Comparison of ENCODE assay signal across 8 cellular contexts in genomic region chr14:34874386-34875030, GRCh38. TPM values are rescaled to one million over a fixed set of nuclear protein-coding genes. Genes with fewer than 3 reads are reported as not detected.
DNase-seq lines count a peak whose midpoint lies in the region; ATAC-seq lines count a peak whose summit lies in the region.

No MANE protein-coding gene starts in this region.

- peaks cover 64% of the 10 kb centered on the region for H3K79me2 ChIP-seq in ACC112 (ENCODE audit: control insufficient read depth, insufficient read depth, low read length, unreplicated experiment)

- no peaks in the 10 kb centered on the region for H3K9me3 Mint-ChIP-seq in activated CD4-positive, alpha-beta memory T cell treated with anti-CD3 and anti-CD28 coated beads for 36 hours

- H3K4me3 ChIP-seq in ACC112 (ENCODE audit: low read depth, low read length), result peak overlapping the region; percentile 93

- peak overlapping the region; percentile 98 for H3K27ac Mint-ChIP-seq in activated CD4-positive, alpha-beta memory T cell treated with anti-CD3 and anti-CD28 coated beads for 36 hours

- peaks cover 40% of the 10 kb centered on the region for H3K4me1 Mint-ChIP-seq in activated CD4-positive, alpha-beta memory T cell treated with anti-CD3 and anti-CD28 coated beads for 36 hours (ENCODE audit: low read depth)

- intact Hi-C loops in activated CD4-positive, alpha-beta memory T cell treated with anti-CD3 and anti-CD28 coated beads for 36 hours (cut with micrococcal nuclease), result loop anchor here (1.0 to 2.0 kb wide), 2 partner anchors 172 to 542 kb away; partner anchors contain the start of gene FAM177A1

- no peaks in the 10 kb centered on the region for H3K27me3 Mint-ChIP-seq in activated CD4-positive, alpha-beta memory T cell treated with anti-CD3 and anti-CD28 coated beads for 36 hours

- peak; percentile 3 for ATAC-seq in GM18508 (IDR thresholded peaks at IDR 0.05; ENCODE audit: insufficient read depth, unreplicated experiment)
- ATAC-seq in HG02981 (IDR thresholded peaks at IDR 0.05; ENCODE audit: unreplicated experiment), result peak; percentile 24

- POLR2A ChIA-PET in activated CD4-positive, alpha-beta memory T cell treated with anti-CD3 and anti-CD28 coated beads for 36 hours (lab: Charles Lee), result interaction anchor here (0.6 to 3.7 kb wide), 10 partner anchors 34 to 815 kb away, joined by 3 to 51 read pairs (median 4); partner anchors contain the start of genes FAM177A1, NFKBIA, PPP2R3C and PRORP

- H3K4me1 ChIP-seq in ACC112 (ENCODE audit: control insufficient read depth, insufficient read depth, low read length, unreplicated experiment), result peaks cover 12% of the 10 kb centered on the region

- H3K36me3 ChIP-seq in ACC112 (ENCODE audit: insufficient read depth, low read length), result peaks cover 6% of the 10 kb centered on the region; the same call in 1 of the 2 replicates

- H2AFZ ChIP-seq in ACC112 (ENCODE audit: low read length, unreplicated experiment), result peak overlapping the region; percentile 94

- DNase-seq in NCI-H2107 treated with DMSO at 0.1 percent for 48 hours (lab: John Stamatoyannopoulos, UW; ENCODE audit: unreplicated experiment) (peak; percentile 29), medulla oblongata (ENCODE audit: extremely low spot score) (peak; percentile 46)
- DNase-seq in activated CD4-positive, alpha-beta memory T cell treated with anti-CD3 and anti-CD28 coated beads for 36 hours, result peak; percentile 70
- peak; percentile 50 for DNase-seq in effector CD4-positive, alpha-beta T cell
- DNase-seq in stimulated activated CD8-positive, alpha-beta memory T cell treated with anti-CD3 and anti-CD28 coated beads, Interleukin-15, amount 100 ng/mL, for 24 hours (ENCODE audit: low read depth), result peak; percentile 15

- H3K27ac ChIP-seq in ACC112 (ENCODE audit: low read depth, low read length), result peak overlapping the region; percentile 97

- peaks cover 18% of the 10 kb centered on the region for H3K36me3 Mint-ChIP-seq in activated CD4-positive, alpha-beta memory T cell treated with anti-CD3 and anti-CD28 coated beads for 36 hours

- H3K4me3 Mint-ChIP-seq in activated CD4-positive, alpha-beta memory T cell treated with anti-CD3 and anti-CD28 coated beads for 36 hours, result peak overlapping the region; percentile 100

- CTCF ChIA-PET in activated CD4-positive, alpha-beta memory T cell treated with anti-CD3 and anti-CD28 coated beads for 36 hours (lab: Charles Lee), result interaction anchor here (0.7 to 1.5 kb wide), 4 partner anchors 35 to 109 kb away, joined by 3 to 5 read pairs (median 4); partner anchors contain the start of gene SRP54

- H3K27me3 ChIP-seq in ACC112 (ENCODE audit: insufficient read depth, low read length), result no peaks in the 10 kb centered on the region

RNA-seq across cellular contexts. Expression of gene BAZ1A, which starts 0.7 kb away (rescaled TPM):
- 10 to 100 TPM; 67.8 to 68.0 TPM for total RNA-seq in activated CD4-positive, alpha-beta memory T cell treated with anti-CD3 and anti-CD28 coated beads for 36 hours

Comparison
In these comparisons a context has a peak if more than half of its experiments do, and no peak if none do; other contexts are left out.
1. Peak in every context shown above with its lines: DNase-seq, ATAC-seq, H3K4me3 ChIP-seq and H3K27ac ChIP-seq.
2. DNase-seq: peak in every context shown above with its lines; median percentile 70 in activated CD4-positive, alpha-beta memory T cell treated with anti-CD3 and anti-CD28 coated beads for 36 hours; 50 in effector CD4-positive, alpha-beta T cell; 46 in medulla oblongata; 29 in NCI-H2107 treated with DMSO at 0.1 percent for 48 hours; 15 in stimulated activated CD8-positive, alpha-beta memory T cell treated with anti-CD3 and anti-CD28 coated beads, Interleukin-15, amount 100 ng/mL, for 24 hours.